19 cellular contexts compared by ENCODE assay signal in genomic region chr7:3232228-3232627, GRCh38.
"Had no signal": no experiment of that assay in that cellular context is flagged by ENCODE, and none has a peak within 500 bp of the region (broad histone marks: within the 10 kb centered on the region; RNA-seq: fewer than 3 reads in every experiment).

No MANE protein-coding gene starts in this region.

- H3K27me3 ChIP-seq: cardiac muscle cell, heart left ventricle, sigmoid colon had no signal

- H3K4me3 ChIP-seq: cardiac muscle cell, heart left ventricle, mucosa of descending colon, sigmoid colon had no signal

- H3K27ac Mint-ChIP-seq: activated naive CD8-positive, alpha-beta T cell treated with anti-CD3 and anti-CD28 coated beads for 36 hours; dendritic cell treated with granulocyte-macrophage colony-stimulating factor and Interleukin-4, amounts not matched to agents 40 ng/mL and 50 ng/mL, for 4 days; natural killer cell treated with Interleukin-12 subunit alpha and Interleukin-12 subunit beta and Interleukin-15 and Interleukin-18, amount 100 ng/mL, for 72 hours; T-helper 2 cell treated with Interferon-gamma antibody and Interleukin-4, amounts not matched to agents 5 μg/mL and 100 μg/mL, for 36 hours had no signal

- H3K27me3 Mint-ChIP-seq: activated naive CD8-positive, alpha-beta T cell treated with anti-CD3 and anti-CD28 coated beads for 36 hours; dendritic cell treated with granulocyte-macrophage colony-stimulating factor and Interleukin-4, amounts not matched to agents 40 ng/mL and 50 ng/mL, for 4 days had no signal

- ATAC-seq: left colon; mucosa of descending colon; natural killer cell treated with Interleukin-12 subunit alpha and Interleukin-12 subunit beta and Interleukin-15 and Interleukin-18, amount 100 ng/mL, for 72 hours; stimulated activated naive CD8-positive, alpha-beta T cell treated with anti-CD3 and anti-CD28 coated beads, Interleukin-15, Interleukin-2, amounts not matched to agents 100 U/mL and 50 U/mL, for 24 hours had no signal

- H3K27ac ChIP-seq: cardiac muscle cell, heart left ventricle, sigmoid colon had no signal

- DNase-seq: activated CD4-positive, alpha-beta T cell treated with anti-CD3 and anti-CD28 coated beads, Interleukin-2, amount 50 U/mL, for 4 hours; activated CD4-positive, CD25-positive, alpha-beta regulatory T cell treated with anti-CD3 and anti-CD28 coated beads, Interleukin-2, amount 50 U/mL, for 72 hours; activated gamma-delta T cell treated with Interleukin-2 at 50 U/mL for 16 hours; activated naive CD8-positive, alpha-beta T cell treated with anti-CD3 and anti-CD28 coated beads for 36 hours; activated T-cell treated with anti-CD3 and anti-CD28 coated beads, Interleukin-2, amount 50 U/mL, for 48 hours; anterior cingulate cortex; foreskin melanocyte; heart left ventricle; left colon; mammary epithelial cell; mucosa of descending colon; occipital lobe; sigmoid colon; stimulated activated CD4-positive, alpha-beta T cell treated with anti-CD3 and anti-CD28 coated beads, Interleukin-2, amount 100 ng/mL, for 48 hours; stimulated activated naive CD8-positive, alpha-beta T cell treated with anti-CD3 and anti-CD28 coated beads, Interleukin-15, Interleukin-2, amounts not matched to agents 100 U/mL and 50 U/mL, for 24 hours had no signal

- H3K4me3 Mint-ChIP-seq: activated naive CD8-positive, alpha-beta T cell treated with anti-CD3 and anti-CD28 coated beads for 36 hours; dendritic cell treated with granulocyte-macrophage colony-stimulating factor and Interleukin-4, amounts not matched to agents 40 ng/mL and 50 ng/mL, for 4 days; natural killer cell treated with Interleukin-12 subunit alpha and Interleukin-12 subunit beta and Interleukin-15 and Interleukin-18, amount 100 ng/mL, for 72 hours; T-helper 2 cell treated with Interferon-gamma antibody and Interleukin-4, amounts not matched to agents 5 μg/mL and 100 μg/mL, for 36 hours had no signal
